In the genomic region with DNA sequence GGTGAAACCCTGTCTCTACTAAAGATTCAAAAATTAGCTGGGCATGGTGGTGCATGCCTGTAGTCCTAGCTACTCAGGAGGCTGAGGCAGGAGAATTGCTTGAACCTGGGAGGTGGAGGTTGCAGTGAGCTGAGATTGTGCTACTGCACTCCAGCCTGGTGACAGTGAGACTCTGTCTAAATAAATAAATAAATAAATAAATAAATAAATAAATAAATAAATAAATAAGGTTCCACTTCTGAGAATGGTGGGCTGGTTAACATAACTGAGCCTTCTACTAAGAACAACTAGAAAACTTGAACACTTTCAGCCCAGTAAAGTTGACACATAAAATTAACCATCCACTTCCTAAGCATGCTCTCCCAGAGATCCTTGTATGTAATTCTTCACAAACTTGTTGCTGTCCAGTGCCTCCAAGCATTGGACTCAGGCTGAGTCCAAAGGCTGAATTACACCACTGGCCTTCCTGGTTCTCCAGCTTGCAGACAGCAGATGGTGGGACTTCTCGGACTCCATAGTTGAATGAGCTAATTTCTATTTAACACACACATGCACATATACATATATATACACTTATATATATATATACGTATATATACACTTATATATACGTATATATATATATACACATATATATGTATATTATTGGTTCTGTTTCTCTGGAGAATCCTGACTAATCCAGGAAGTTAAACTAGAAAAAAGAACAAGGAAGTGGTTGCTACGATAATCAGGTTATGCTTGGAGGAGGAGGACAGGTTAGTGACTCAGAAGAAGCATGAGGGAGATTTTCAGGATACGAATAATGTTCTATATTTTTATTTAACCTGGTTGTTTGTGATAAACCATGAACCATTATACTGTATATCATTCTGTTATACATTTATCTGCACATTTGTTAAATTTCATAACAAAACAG, we compare ENCODE assay signal across 23 cellular contexts.
DNase-seq lines count a peak whose midpoint lies in the region; ATAC-seq, FAIRE-seq and TF ChIP-seq lines count a peak whose summit lies in the region.
"Had no signal": no experiment of that assay in that cellular context is flagged by ENCODE, and none has a peak within 500 bp of the region (broad histone marks: within the 10 kb centered on the region; RNA-seq: fewer than 3 reads in every experiment).

No MANE protein-coding gene starts in this region.

- H3K27ac ChIP-seq in K562 (ENCODE audit: extremely low read depth, low read depth, low read length) = no peak overlapping the region
- H3K27ac ChIP-seq: SJCRH30, skin epidermis had no signal

- no peak for TF ChIP-seq CTCF in Caco-2 (IDR thresholded peaks at IDR 0.05; ENCODE audit: insufficient read depth in 1 of 2, low read depth in 1 of 2, low read length in 1 of 2, severe bottlenecking in 1 of 2, unreplicated experiment in 1 of 2)
- no peak for TF ChIP-seq CTCF in K562 (IDR thresholded peaks at IDR 0.05 in 2 of 3, conservative IDR thresholded peaks at IDR 0.05 in 1 of 3; ENCODE audit: insufficient read depth in 2 of 3, low read depth in 1 of 3, low read length in 3 of 3)

- H3K9me1 ChIP-seq in K562 (ENCODE audit: control insufficient read depth, insufficient read depth, low read length) = no peaks in the 10 kb centered on the region

- peak; percentile 21 to 45 for DNase-seq in Caco-2
- peak; percentile 11 for DNase-seq in HT1080 (ENCODE audit: low read depth)
- no peak for DNase-seq in K562 (ENCODE audit: extremely low read depth in 1 of 4, low spot score in 3 of 4)
- peak; percentile 7 for DNase-seq in kidney glomerular epithelial cell (lab: John Stamatoyannopoulos, UW)
- DNase-seq in NCI-H748 treated with DMSO at 0.1 percent for 48 hours (lab: John Stamatoyannopoulos, UW) = no peak
- no peak for DNase-seq in RKO (ENCODE audit: low spot score)
- DNase-seq in GDM1 (lab: John Stamatoyannopoulos, UW) = no peak
- DNase-seq in NCI-H510A (lab: John Stamatoyannopoulos, UW) = no peak
- DNase-seq: activated CD4-positive, alpha-beta T cell treated with anti-CD3 and anti-CD28 coated beads for 1 hour; activated CD8-positive, alpha-beta memory T cell treated with anti-CD3 and anti-CD28 coated beads, Interleukin-2, amount 10 ng/mL, durations not matched to agents 7 days and 5 days; activated gamma-delta T cell; amygdala; cerebellar nuclear complex; endodermal cell; foreskin melanocyte; natural killer cell; NCI-H1417; NCI-H2171 treated with DMSO at 0.1 percent for 48 hours; SJCRH30; T-helper 9 cell had no signal

- H4K20me1 ChIP-seq in K562 (replicated peaks; ENCODE audit: control insufficient read depth, insufficient read depth, low read length) = no peaks in the 10 kb centered on the region

- no peaks in the 10 kb centered on the region for H3K79me2 ChIP-seq in K562 (ENCODE audit: control insufficient read depth, insufficient read depth, low read length)

- H3K4me1 ChIP-seq in Caco-2 (peaks cover 4% of the 10 kb centered on the region), K562 (replicated peaks in 1 of 2; ENCODE audit: control insufficient read depth in 2 of 2, insufficient read depth in 2 of 2, low read length in 2 of 2) (no peaks in the 10 kb centered on the region; a peak in 2 of 5 replicates)
- H3K4me1 ChIP-seq: SJCRH30 had no signal

- ATAC-seq in K562 = no peak
- ATAC-seq: activated CD8-positive, alpha-beta memory T cell treated with anti-CD3 and anti-CD28 coated beads, Interleukin-2, amount 10 ng/mL, durations not matched to agents 7 days and 5 days; GM12878; natural killer cell had no signal

- H3K36me3 Mint-ChIP-seq in Caco-2 (ENCODE audit: insufficient read depth, unreplicated experiment) = no peaks in the 10 kb centered on the region
- H3K36me3 Mint-ChIP-seq: activated CD8-positive, alpha-beta memory T cell treated with anti-CD3 and anti-CD28 coated beads, Interleukin-2, amount 10 ng/mL, durations not matched to agents 7 days and 5 days; natural killer cell had no signal

- no peaks in the 10 kb centered on the region for H3K36me3 ChIP-seq in Caco-2 (ENCODE audit: control insufficient read depth, insufficient read depth, low read length)
- H3K36me3 ChIP-seq in K562 (ENCODE audit: control insufficient read depth, insufficient read depth, low read length) = no peaks in the 10 kb centered on the region
- H3K36me3 ChIP-seq: SJCRH30 had no signal

- H3K27ac Mint-ChIP-seq in Caco-2 (ENCODE audit: unreplicated experiment) = no peak overlapping the region
- H3K27ac Mint-ChIP-seq: activated CD8-positive, alpha-beta memory T cell treated with anti-CD3 and anti-CD28 coated beads, Interleukin-2, amount 10 ng/mL, durations not matched to agents 7 days and 5 days; endodermal cell; natural killer cell had no signal

- H3K27me3 Mint-ChIP-seq in Caco-2 (ENCODE audit: insufficient read depth, unreplicated experiment) = no peaks in the 10 kb centered on the region

- no peaks in the 10 kb centered on the region for H3K27me3 ChIP-seq in Caco-2 (replicated peaks; ENCODE audit: control insufficient read depth, insufficient read depth, low read length)
- no peaks in the 10 kb centered on the region for H3K27me3 ChIP-seq in K562 (ENCODE audit: control insufficient read depth in 2 of 2, insufficient read depth in 2 of 2, low read length in 2 of 2)

- no peak overlapping the region for H3K9ac ChIP-seq in K562 (ENCODE audit: insufficient read depth in 1 of 2, low read depth in 2 of 2, low read length in 2 of 2)

- no peak for TF ChIP-seq EP300 in K562 (IDR thresholded peaks at IDR 0.05; ENCODE audit: low read length)

- 0 out of 2 replicates have a peak overlapping the region, but pooled peaks have one; percentile 18 for H2AFZ ChIP-seq in K562 (ENCODE audit: low read depth, low read length)

- TF ChIP-seq RAD21 in K562 (CRISPR knock-in tag; conservative IDR thresholded peaks at IDR 0.05 in 1 of 2, IDR thresholded peaks at IDR 0.05 in 1 of 2) = no peak

- BruUV-seq in Caco-2 (replicated peaks; lab: Mats Ljungman, UMichigan) = no TSS peak
- BruUV-seq in K562 (replicated peaks; lab: Mats Ljungman, UMichigan) = no TSS peak

- no peak for FAIRE-seq in K562 (lab: Jason Lieb, UNC)
- FAIRE-seq: G401.6, GM12878 had no signal

- no peak overlapping the region for H3K4me2 ChIP-seq in K562 (ENCODE audit: insufficient read depth, low read length)

- in situ Hi-C loops in K562 (cut with MboI) = no loop called here

- POLR2A ChIA-PET in Caco-2 (lab: Charles Lee) = no interaction called here
- POLR2A ChIA-PET in K562 (lab: Yijun Ruan, JAX) = no interaction called here

- WGBS in K562 (ENCODE audit: insufficient coverage, low coverage, missing lambda C conversion rate) = 39% methylated on average over 5 of the region's 5 CpGs

- H3K4me3 Mint-ChIP-seq in Caco-2 (ENCODE audit: unreplicated experiment) = no peak overlapping the region
- H3K4me3 Mint-ChIP-seq: activated CD8-positive, alpha-beta memory T cell treated with anti-CD3 and anti-CD28 coated beads, Interleukin-2, amount 10 ng/mL, durations not matched to agents 7 days and 5 days; endodermal cell; natural killer cell had no signal

- TF ChIP-seq POLR2A in K562 (conservative IDR thresholded peaks at IDR 0.05) = no peak

- intact Hi-C loops in Caco-2 (cut with micrococcal nuclease; ENCODE audit: unreplicated experiment) (loop anchor here (5.0 kb wide), 3 partner anchors 90 to 325 kb away; no protein-coding TSS in a partner anchor), K562 (cut with micrococcal nuclease) (loop anchor here (1.0 to 10.0 kb wide), 2 partner anchors 117 to 322 kb away; no protein-coding TSS in a partner anchor)

- CTCF ChIA-PET in Caco-2 (lab: Charles Lee) = no interaction called here
- CTCF ChIA-PET in K562 (lab: Yijun Ruan, JAX; ENCODE audit: low intra/inter-chr PET ratio) = no interaction called here

- H3K9me3 ChIP-seq in Caco-2 (no peaks in the 10 kb centered on the region), K562 (replicated peaks; ENCODE audit: control insufficient read depth, insufficient read depth, low read depth, low read length) (no peaks in the 10 kb centered on the region)
- H3K9me3 ChIP-seq: SJCRH30 had no signal

- no peak overlapping the region for H3K4me3 ChIP-seq in Caco-2 (ENCODE audit: low read depth, low read length)
- no peak overlapping the region for H3K4me3 ChIP-seq in K562
- H3K4me3 ChIP-seq: GM12878, SJCRH30, skin epidermis had no signal

- peaks cover 16% of the 10 kb centered on the region for H3K4me1 Mint-ChIP-seq in Caco-2 (ENCODE audit: low read depth, unreplicated experiment)
- H3K4me1 Mint-ChIP-seq: activated CD8-positive, alpha-beta memory T cell treated with anti-CD3 and anti-CD28 coated beads, Interleukin-2, amount 10 ng/mL, durations not matched to agents 7 days and 5 days; natural killer cell had no signal

- H3K9me3 Mint-ChIP-seq in Caco-2 (ENCODE audit: unreplicated experiment) = no peaks in the 10 kb centered on the region
- H3K9me3 Mint-ChIP-seq: endodermal cell, natural killer cell had no signal

TF ChIP-seq in K562, 482 proteins besides CTCF, POLR2A, EP300 and RAD21:
- TF ChIP-seq, protein P1, sequence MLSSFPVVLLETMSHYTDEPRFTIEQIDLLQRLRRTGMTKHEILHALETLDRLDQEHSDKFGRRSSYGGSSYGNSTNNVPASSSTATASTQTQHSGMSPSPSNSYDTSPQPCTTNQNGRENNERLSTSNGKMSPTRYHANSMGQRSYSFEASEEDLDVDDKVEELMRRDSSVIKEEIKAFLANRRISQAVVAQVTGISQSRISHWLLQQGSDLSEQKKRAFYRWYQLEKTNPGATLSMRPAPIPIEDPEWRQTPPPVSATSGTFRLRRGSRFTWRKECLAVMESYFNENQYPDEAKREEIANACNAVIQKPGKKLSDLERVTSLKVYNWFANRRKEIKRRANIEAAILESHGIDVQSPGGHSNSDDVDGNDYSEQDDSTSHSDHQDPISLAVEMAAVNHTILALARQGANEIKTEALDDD (IDR thresholded peaks at IDR 0.05) = peak; percentile 39; the same call in 1 of the 2 replicates
- TF ChIP-seq FOSL1 (tag; conservative IDR thresholded peaks at IDR 0.05) = peak; percentile 30; the same call in 1 of the 2 replicates
- no peak for TF ChIP-seq NFYB (IDR thresholded peaks at IDR 0.05; ENCODE audit: extremely low read depth, insufficient read length)

Comparison
In these comparisons a context has a peak if more than half of its experiments do, and no peak if none do; other contexts are left out.
1. DNase-seq: peak in Caco-2 (2 of 2), HT1080 (single experiment) and kidney glomerular epithelial cell (single experiment); none in K562 (0 of 4), NCI-H748 treated with DMSO at 0.1 percent for 48 hours (single experiment), RKO (single experiment), GDM1 (single experiment) and NCI-H510A (single experiment).